ENCODE assay signal across 24 cellular contexts in genomic region chr14:101918125-101918989, GRCh38. TPM values are rescaled to one million over a fixed set of nuclear protein-coding genes. Genes with fewer than 3 reads are reported as not detected.
DNase-seq lines count a peak whose midpoint lies in the region; ATAC-seq, FAIRE-seq and TF ChIP-seq lines count a peak whose summit lies in the region.
"Had no signal": no experiment of that assay in that cellular context is flagged by ENCODE, and none has a peak within 500 bp of the region (broad histone marks: within the 10 kb centered on the region; RNA-seq: fewer than 3 reads in every experiment).

No MANE protein-coding gene starts in this region.

- POLR2A ChIA-PET in GM12878 (lab: Charles Lee), result no interaction called here

- SMC1A ChIA-PET in GM12878 (lab: Charles Lee; ENCODE audit: uncharacterized antibody, unreplicated experiment), result interaction anchor here (0.9 to 1.5 kb wide), 3 partner anchors 15 to 148 kb away, joined by 3 to 4 read pairs (median 3); no protein-coding TSS in a partner anchor

- TF ChIP-seq CTCF in GM12878 (IDR thresholded peaks at IDR 0.05 in 2 of 3, conservative IDR thresholded peaks at IDR 0.05 in 1 of 3; ENCODE audit: control insufficient read depth in 2 of 3, extremely low read depth in 1 of 3, insufficient read depth in 1 of 3, low read depth in 3 of 3, low read length in 3 of 3), result no peak

- no peaks in the 10 kb centered on the region for H3K27me3 Mint-ChIP-seq in stimulated activated naive B cell treated with anti-CD40 and anti-IgM and Interleukin-4, amounts not matched to agents 10 μg/mL and 1 μg/mL and 100 μg/mL, for 72 hours
- H3K27me3 Mint-ChIP-seq: activated B cell treated with CpG ODN at 0.5 μM for 24 hours had no signal

- peak overlapping the region; percentile 58 to 82 for H3K27ac Mint-ChIP-seq in activated naive CD4-positive, alpha-beta T cell treated with anti-CD3 and anti-CD28 coated beads, Interleukin-2, amount 50 U/mL, for 72 hours
- H3K27ac Mint-ChIP-seq in stimulated activated naive B cell treated with anti-CD40 and anti-IgM and Interleukin-4, amounts not matched to agents 10 μg/mL and 1 μg/mL and 100 μg/mL, for 72 hours, result peak overlapping the region; percentile 71

- no peak for TF ChIP-seq POLR2A in GM12878 (IDR thresholded peaks at IDR 0.05; ENCODE audit: low read depth, low read length)

- H3K9me3 ChIP-seq in GM12878 (replicated peaks; ENCODE audit: control insufficient read depth, insufficient read depth, low read length), result no peaks in the 10 kb centered on the region
- H3K9me3 ChIP-seq: esophagus squamous epithelium, testis had no signal

- RAD21 ChIA-PET in GM12878 (lab: Charles Lee; ENCODE audit: unreplicated experiment), result interaction anchor here (1.9 kb wide), 1 partner anchor 74 kb away, joined by 4 read pairs; no protein-coding TSS in a partner anchor

- no peak for FAIRE-seq in GM12878 (lab: Jason Lieb, UNC)

- CTCF ChIA-PET in GM12878 (lab: Yijun Ruan, JAX), result interaction anchor here (0.8 kb wide), 1 partner anchor 148 kb away, joined by 4 read pairs; no protein-coding TSS in a partner anchor

- H3K9me3 Mint-ChIP-seq in activated naive CD4-positive, alpha-beta T cell treated with anti-CD3 and anti-CD28 coated beads, Interleukin-2, amount 50 U/mL, for 72 hours, result no peaks in the 10 kb centered on the region
- no peaks in the 10 kb centered on the region for H3K9me3 Mint-ChIP-seq in stimulated activated naive B cell treated with anti-CD40 and anti-IgM and Interleukin-4, amounts not matched to agents 10 μg/mL and 1 μg/mL and 100 μg/mL, for 72 hours
- H3K9me3 Mint-ChIP-seq: activated B cell treated with CpG ODN at 0.5 μM for 24 hours had no signal

- no peak for TF ChIP-seq RAD21 in GM12878 (IDR thresholded peaks at IDR 0.05; ENCODE audit: insufficient read depth, low read depth, low read length)

- peaks cover 2 to 12% of the 10 kb centered on the region in 2 experiments for H3K36me3 ChIP-seq in GM12878 (ENCODE audit: control insufficient read depth in 2 of 2, insufficient read depth in 2 of 2, low read length in 1 of 2)

- no peaks in the 10 kb centered on the region for H4K20me1 ChIP-seq in GM12878 (ENCODE audit: control insufficient read depth, insufficient read depth)

- no peak overlapping the region for H3K4me3 Mint-ChIP-seq in stimulated activated naive B cell treated with anti-CD40 and anti-IgM and Interleukin-4, amounts not matched to agents 10 μg/mL and 1 μg/mL and 100 μg/mL, for 72 hours
- H3K4me3 Mint-ChIP-seq: activated B cell treated with CpG ODN at 0.5 μM for 24 hours had no signal

- H3K27ac ChIP-seq in GM12878 (ENCODE audit: control insufficient read depth, insufficient read depth), result no peak overlapping the region
- H3K27ac ChIP-seq: cardiac muscle cell, esophagus squamous epithelium, testis had no signal

- TF ChIP-seq EP300 in GM12878 (IDR thresholded peaks at IDR 0.05; ENCODE audit: borderline replicate concordance in 1 of 2, control insufficient read depth in 1 of 2, low read depth in 2 of 2, low read length in 2 of 2), result no peak

- H3K4me3 ChIP-seq in GM12878, result no peak overlapping the region
- H3K4me3 ChIP-seq: cardiac muscle cell, esophagus squamous epithelium, lung, testis had no signal

- intact Hi-C loops in GM12878 (cut with micrococcal nuclease; ENCODE audit: unreplicated experiment), result no loop called here

- H3K27me3 ChIP-seq in GM12878 (replicated peaks in 1 of 2; ENCODE audit: control insufficient read depth in 2 of 2, insufficient read depth in 2 of 2, low read length in 1 of 2), result no peaks in the 10 kb centered on the region
- H3K27me3 ChIP-seq: cardiac muscle cell, esophagus squamous epithelium, testis had no signal

- H2AFZ ChIP-seq in GM12878 (ENCODE audit: control insufficient read depth, low read depth, low read length), result no peak overlapping the region

- H3K79me2 ChIP-seq in GM12878 (ENCODE audit: control insufficient read depth, insufficient read depth, low read length), result no peaks in the 10 kb centered on the region

- in situ Hi-C loops in GM12878 (cut with MboI), result no loop called here

- no peak for ATAC-seq in activated naive CD4-positive, alpha-beta T cell treated with anti-CD3 and anti-CD28 coated beads, Interleukin-2, amount 50 U/mL, for 72 hours
- ATAC-seq in GM12878 (peak; percentile 21; the same call in 1 of the 3 replicates), GM21381 (IDR thresholded peaks at IDR 0.05; ENCODE audit: unreplicated experiment) (no peak)
- no peak for ATAC-seq in stimulated activated naive B cell treated with anti-CD40 and anti-IgM and Interleukin-4, amounts not matched to agents 10 μg/mL and 1 μg/mL and 100 μg/mL, for 72 hours (replicated peaks)
- ATAC-seq: PC-3 had no signal

- H3K36me3 Mint-ChIP-seq in activated naive CD4-positive, alpha-beta T cell treated with anti-CD3 and anti-CD28 coated beads, Interleukin-2, amount 50 U/mL, for 72 hours, result peaks cover 0 to 4% of the 10 kb centered on the region in 2 donors
- peaks cover 33 to 55% of the 10 kb centered on the region in 2 donors for H3K36me3 Mint-ChIP-seq in stimulated activated naive B cell treated with anti-CD40 and anti-IgM and Interleukin-4, amounts not matched to agents 10 μg/mL and 1 μg/mL and 100 μg/mL, for 72 hours

- WGBS in GM12878 (ENCODE audit: insufficient coverage, insufficient replicate concordance, low lambda C conversion rate, missing lambda C conversion rate), result 84% methylated on average over 11 of the region's 21 CpGs

- no peak overlapping the region for H3K9ac ChIP-seq in GM12878 (ENCODE audit: control insufficient read depth, insufficient read depth, low read length)

- no peak for DNase-seq in activated naive CD4-positive, alpha-beta T cell treated with anti-CD3 and anti-CD28 coated beads, Interleukin-2, amount 50 U/mL, for 72 hours (ENCODE audit: low spot score in 2 of 2)
- no peak for DNase-seq in activated naive CD4-positive, alpha-beta T cell (lab: John Stamatoyannopoulos, UW)
- DNase-seq in GM12878 (ENCODE audit: low read depth, low spot score) (peak; percentile 8), iPS-NIHi7 (ENCODE audit: extremely low spot score) (peak; percentile 71), NCI-H2196 (lab: John Stamatoyannopoulos, UW; ENCODE audit: unreplicated experiment) (no peak), medulla oblongata (ENCODE audit: extremely low spot score) (no peak)
- no peak for DNase-seq in stimulated activated naive B cell treated with anti-CD40 and anti-IgM and Interleukin-4, amounts not matched to agents 10 μg/mL and 1 μg/mL and 100 μg/mL, for 72 hours
- DNase-seq: activated B cell treated with CpG ODN at 0.5 μM for 24 hours; activated CD8-positive, alpha-beta memory T cell treated with anti-CD3 and anti-CD28 coated beads for 24 hours; C1 segment of cervical spinal cord; DMS53; effector CD8-positive, alpha-beta T cell; esophagus squamous epithelium; IMR-90; MM.1S; NCI-H1436 treated with DMSO at 0.1 percent for 48 hours; NCI-H2171 treated with DMSO at 0.1 percent for 48 hours; NCI-H748 treated with DMSO at 0.1 percent for 48 hours; PC-3; stimulated activated CD8-positive, alpha-beta memory T cell treated with anti-CD3 and anti-CD28 coated beads, Interleukin-4, amount 100 ng/mL, for 48 hours; testis had no signal

- no TSS peak for BruUV-seq in GM12878 (replicated peaks; lab: Mats Ljungman, UMichigan)

- H3K4me1 ChIP-seq in GM12878 (ENCODE audit: control insufficient read depth, insufficient read depth, low read length), result no peaks in the 10 kb centered on the region
- H3K4me1 ChIP-seq: esophagus squamous epithelium, testis had no signal

- H3K4me2 ChIP-seq in GM12878 (ENCODE audit: control insufficient read depth, insufficient read depth), result no peak overlapping the region

- peaks cover 0 to 7% of the 10 kb centered on the region in 2 donors for H3K4me1 Mint-ChIP-seq in stimulated activated naive B cell treated with anti-CD40 and anti-IgM and Interleukin-4, amounts not matched to agents 10 μg/mL and 1 μg/mL and 100 μg/mL, for 72 hours

TF ChIP-seq in GM12878, 131 proteins besides CTCF, POLR2A, EP300 and RAD21 (continues in another document):
- TF ChIP-seq LARP7 (IDR thresholded peaks at IDR 0.05), result no peak
- no peak for TF ChIP-seq KLF5 (IDR thresholded peaks at IDR 0.05; ENCODE audit: partially characterized antibody)

RNA-seq across cellular contexts. Expression of gene DYNC1H1, which starts 46.0 kb away (rescaled TPM):
- 100 to 1,000 TPM; 368 to 465 TPM for total RNA-seq in activated naive CD4-positive, alpha-beta T cell treated with anti-CD3 and anti-CD28 coated beads, Interleukin-2, amount 50 U/mL, for 72 hours
- total RNA-seq in GM12878 (2013; cell fraction: nucleolus; rRNA removed), result 360 and 384 TPM in 2 replicates
- 187 and 198 TPM in 2 replicates for total RNA-seq in GM12878 (2014; rRNA removed)
- total RNA-seq in GM12878 (2014; rRNA removed; fragmentation: Illumina TruSeq; extraction: Trizol), result 95.2 and 102 TPM in 2 replicates
- 288 and 291 TPM in 2 replicates for total RNA-seq in GM12878 (2021)
- polyA plus RNA-seq in GM12878 (2011; ENCODE audit: low read depth), result 70.0 TPM
- polyA plus RNA-seq in GM12878 (2011; rRNA removed), result 30.1 and 54.9 TPM in 2 replicates
- polyA plus RNA-seq in GM12878 (2011; cell fraction: cytosol; rRNA removed), result 103 and 133 TPM in 2 replicates
- polyA plus RNA-seq in GM12878 (2011; cell fraction: nucleus; rRNA removed), result 156 and 247 TPM in 2 replicates
- 76.3 and 94.6 TPM in 2 replicates for polyA plus RNA-seq in GM12878 (2012)
- polyA plus RNA-seq in GM12878 (2014; fragmentation: Illumina TruSeq; extraction: Trizol), result 111 and 123 TPM in 2 replicates
- polyA plus RNA-seq in GM12878 (2014; fragmentation: Nextera tagmentation; extraction: Ambion mirVana), result 10 to 100 TPM; 38.4 to 54.0 TPM
- 101 and 117 TPM in 2 replicates for polyA plus RNA-seq in GM12878 (2014; rRNA removed)
- 100 to 1,000 TPM; 121 to 122 TPM for polyA plus RNA-seq in GM12878 (2016; fragmentation: Nextera tagmentation; extraction: Ambion mirVana)
- 232 and 242 TPM in 2 replicates for polyA minus RNA-seq in GM12878 (2011; rRNA and poly(A)+ RNA removed)
- 131 and 184 TPM in 2 replicates for polyA minus RNA-seq in GM12878 (2011; cell fraction: cytosol; rRNA and poly(A)+ RNA removed)
- polyA minus RNA-seq in GM12878 (2011; cell fraction: nucleus; rRNA and poly(A)+ RNA removed), result 99.3 and 177 TPM in 2 replicates

Comparison
In these comparisons a context has a peak if more than half of its experiments do, and no peak if none do; other contexts are left out.
1. DNase-seq: peak in GM12878 (single experiment) and iPS-NIHi7 (single experiment); none in activated naive CD4-positive, alpha-beta T cell treated with anti-CD3 and anti-CD28 coated beads, Interleukin-2, amount 50 U/mL, for 72 hours (0 of 2), activated naive CD4-positive, alpha-beta T cell (0 of 4), stimulated activated naive B cell treated with anti-CD40 and anti-IgM and Interleukin-4, amounts not matched to agents 10 μg/mL and 1 μg/mL and 100 μg/mL, for 72 hours (single experiment), NCI-H2196 (single experiment) and medulla oblongata (single experiment).